ENCODE assay signal across 13 cellular contexts in genomic region chr14:81452341-81452740, GRCh38. TPM values are rescaled to one million over a fixed set of nuclear protein-coding genes. Genes with fewer than 3 reads are reported as not detected.
DNase-seq lines count a peak whose midpoint lies in the region; TF ChIP-seq lines count a peak whose summit lies in the region.
"Had no signal": no experiment of that assay in that cellular context is flagged by ENCODE, and none has a peak within 500 bp of the region (broad histone marks: within the 10 kb centered on the region; RNA-seq: fewer than 3 reads in every experiment).

No MANE protein-coding gene starts in this region.

- POLR2A ChIA-PET in activated CD4-positive, alpha-beta memory T cell treated with anti-CD3 and anti-CD28 coated beads for 36 hours (lab: Charles Lee): no interaction called here

- H3K4me1 ChIP-seq in mesenchymal stem cell (ENCODE audit: control insufficient read depth, insufficient read depth, low read depth, low read length) (peaks cover 9% of the 10 kb centered on the region), smooth muscle cell (ENCODE audit: low read depth) (peaks cover 20% of the 10 kb centered on the region)
- H3K4me1 ChIP-seq: Peyer's patch had no signal

- H3K36me3 ChIP-seq in mesenchymal stem cell (ENCODE audit: control insufficient read depth in 1 of 2, insufficient read depth in 2 of 2, low read depth in 1 of 2, low read length in 2 of 2) (no peaks in the 10 kb centered on the region), smooth muscle cell (ENCODE audit: low read depth) (no peaks in the 10 kb centered on the region)
- H3K36me3 ChIP-seq: MG63, Peyer's patch had no signal

- H3K4ac ChIP-seq in mesenchymal stem cell (ENCODE audit: low read depth in 1 of 2, low read length in 2 of 2): no peak overlapping the region

- H4K91ac ChIP-seq in mesenchymal stem cell (ENCODE audit: low read length): no peak overlapping the region

- H3K36me3 Mint-ChIP-seq in activated CD4-positive, alpha-beta memory T cell treated with anti-CD3 and anti-CD28 coated beads for 36 hours: no peaks in the 10 kb centered on the region
- H3K36me3 Mint-ChIP-seq: CD14-positive monocyte had no signal

- H3K4me3 Mint-ChIP-seq in activated CD4-positive, alpha-beta memory T cell treated with anti-CD3 and anti-CD28 coated beads for 36 hours: no peak overlapping the region
- H3K4me3 Mint-ChIP-seq: T-helper 1 cell treated with Interleukin-12 subunit alpha and Interleukin-12 subunit beta and Interleukin-4 antibody, amounts not matched to agents 30 μg/mL and 1 μg/mL, for 36 hours had no signal

- H4K8ac ChIP-seq in mesenchymal stem cell (ENCODE audit: low read length): no peak overlapping the region

- H3K27ac Mint-ChIP-seq in activated CD4-positive, alpha-beta memory T cell treated with anti-CD3 and anti-CD28 coated beads for 36 hours: no peak overlapping the region
- H3K27ac Mint-ChIP-seq: CD14-positive monocyte; T-helper 1 cell treated with Interleukin-12 subunit alpha and Interleukin-12 subunit beta and Interleukin-4 antibody, amounts not matched to agents 30 μg/mL and 1 μg/mL, for 36 hours had no signal

- H3K27me3 Mint-ChIP-seq in activated CD4-positive, alpha-beta memory T cell treated with anti-CD3 and anti-CD28 coated beads for 36 hours: peaks cover 5% of the 10 kb centered on the region

- H3K4me2 ChIP-seq in mesenchymal stem cell (ENCODE audit: low read length, poor library complexity, severe bottlenecking) (no peak overlapping the region), smooth muscle cell (peak overlapping the region; percentile 76)

- H3K79me2 ChIP-seq in smooth muscle cell (ENCODE audit: low read depth): no peaks in the 10 kb centered on the region

- H3K23ac ChIP-seq in mesenchymal stem cell (ENCODE audit: low read length in 2 of 2): no peak overlapping the region

- H3K9ac ChIP-seq in mesenchymal stem cell (ENCODE audit: low read length): peak overlapping the region; percentile 48
- no peak overlapping the region for H3K9ac ChIP-seq in smooth muscle cell (ENCODE audit: low read depth)

- CTCF ChIA-PET in activated CD4-positive, alpha-beta memory T cell treated with anti-CD3 and anti-CD28 coated beads for 36 hours (lab: Charles Lee): interaction anchor here (0.6 to 10.6 kb wide), 13 partner anchors 8 to 559 kb away, joined by 3 to 122 read pairs (median 4); partner anchors contain the start of gene TSHR

- no peaks in the 10 kb centered on the region for H3K9me3 Mint-ChIP-seq in activated CD4-positive, alpha-beta memory T cell treated with anti-CD3 and anti-CD28 coated beads for 36 hours
- H3K9me3 Mint-ChIP-seq: T-helper 1 cell treated with Interleukin-12 subunit alpha and Interleukin-12 subunit beta and Interleukin-4 antibody, amounts not matched to agents 30 μg/mL and 1 μg/mL, for 36 hours had no signal

- no peaks in the 10 kb centered on the region for H3K79me1 ChIP-seq in mesenchymal stem cell (replicated peaks; ENCODE audit: low read length, poor library complexity, severe bottlenecking)

- WGBS in mesenchymal stem cell: 96% methylated on average over 3 of the region's 4 CpGs
- 92% methylated on average over 4 of the region's 4 CpGs for WGBS in smooth muscle cell (ENCODE audit: low lambda C conversion rate)

- H2BK5ac ChIP-seq in mesenchymal stem cell (ENCODE audit: low read depth, low read length, poor library complexity, severe bottlenecking): no peak overlapping the region

- peaks cover 0 to 27% of the 10 kb centered on the region in 2 experiments for H3K27me3 ChIP-seq in mesenchymal stem cell (ENCODE audit: control insufficient read depth in 1 of 2, insufficient read depth in 1 of 2, low read length in 2 of 2)
- no peaks in the 10 kb centered on the region for H3K27me3 ChIP-seq in smooth muscle cell (ENCODE audit: low read depth)
- H3K27me3 ChIP-seq: MG63, Peyer's patch had no signal

- H3K27ac ChIP-seq in mesenchymal stem cell (ENCODE audit: low read length, poor library complexity, severe bottlenecking) (no peak overlapping the region), smooth muscle cell (ENCODE audit: low read depth) (no peak overlapping the region)
- H3K27ac ChIP-seq: Peyer's patch had no signal

- no peak overlapping the region for H2BK12ac ChIP-seq in mesenchymal stem cell (ENCODE audit: low read length in 2 of 2)

- DNase-seq in NCI-H345 (lab: John Stamatoyannopoulos, UW) (peak; percentile 21), NCI-H345 treated with DMSO at 0.1 percent for 48 hours (lab: John Stamatoyannopoulos, UW; ENCODE audit: unreplicated experiment) (no peak), NCI-H69 (lab: John Stamatoyannopoulos, UW) (peak; percentile 38), mesenchymal stem cell (no peak), smooth muscle cell (lab: John Stamatoyannopoulos, UW; ENCODE audit: unreplicated experiment) (no peak), NCI-H1436 (lab: John Stamatoyannopoulos, UW) (no peak), C1 segment of cervical spinal cord (lab: John Stamatoyannopoulos, UW) (no peak)
- DNase-seq in activated CD4-positive, alpha-beta memory T cell treated with anti-CD3 and anti-CD28 coated beads for 36 hours: no peak
- DNase-seq: MG63, NCI-H82, Peyer's patch had no signal

- H2BK120ac ChIP-seq in mesenchymal stem cell (ENCODE audit: low read depth, low read length): no peak overlapping the region

- H2AFZ ChIP-seq in mesenchymal stem cell (ENCODE audit: low read depth, low read length): no peak overlapping the region
- peak overlapping the region; percentile 78 for H2AFZ ChIP-seq in smooth muscle cell (ENCODE audit: low read depth)

- H4K20me1 ChIP-seq in smooth muscle cell (ENCODE audit: low read depth): no peaks in the 10 kb centered on the region

- TF ChIP-seq CTCF in smooth muscle cell (IDR thresholded peaks at IDR 0.05; ENCODE audit: borderline replicate concordance, insufficient read depth, poor library complexity, severe bottlenecking): no peak

- no peak overlapping the region for H2AK5ac ChIP-seq in mesenchymal stem cell (ENCODE audit: low read length, severe bottlenecking)

- H2BK15ac ChIP-seq in mesenchymal stem cell (ENCODE audit: low read depth, poor library complexity, severe bottlenecking): no peak overlapping the region

- intact Hi-C loops in activated CD4-positive, alpha-beta memory T cell treated with anti-CD3 and anti-CD28 coated beads for 36 hours (cut with micrococcal nuclease): no loop called here

- no peak overlapping the region for H3K4me3 ChIP-seq in mesenchymal stem cell (ENCODE audit: insufficient read depth in 1 of 2, low read depth in 1 of 2, low read length in 2 of 2)
- H3K4me3 ChIP-seq in smooth muscle cell: no peak overlapping the region
- H3K4me3 ChIP-seq: MG63, Peyer's patch had no signal

- no peaks in the 10 kb centered on the region for H3F3A ChIP-seq in smooth muscle cell (ENCODE audit: low read depth)

- no peaks in the 10 kb centered on the region for H3K4me1 Mint-ChIP-seq in activated CD4-positive, alpha-beta memory T cell treated with anti-CD3 and anti-CD28 coated beads for 36 hours (ENCODE audit: low read depth)
- H3K4me1 Mint-ChIP-seq: CD14-positive monocyte had no signal

- no peak overlapping the region for H3K14ac ChIP-seq in mesenchymal stem cell (ENCODE audit: low read length in 2 of 2)

- H3K18ac ChIP-seq in mesenchymal stem cell (ENCODE audit: low read depth in 1 of 2, low read length in 2 of 2): no peak overlapping the region

- no peaks in the 10 kb centered on the region for H3K9me3 ChIP-seq in mesenchymal stem cell (ENCODE audit: control insufficient read depth, low read length)
- no peaks in the 10 kb centered on the region for H3K9me3 ChIP-seq in smooth muscle cell (replicated peaks; ENCODE audit: low read depth)
- H3K9me3 ChIP-seq: MG63, Peyer's patch had no signal

RNA-seq across cellular contexts. Expression of gene STON2, which starts 52.2 kb away (rescaled TPM):
- polyA plus RNA-seq in mesenchymal stem cell (2013, experiment 1 of 2): not detected
- not detected for polyA plus RNA-seq in mesenchymal stem cell (2013, experiment 2 of 2)
- total RNA-seq in smooth muscle cell: 39.6 and 43.6 TPM in 2 replicates
- 1.7 and 7.3 TPM in 2 replicates for polyA plus RNA-seq in smooth muscle cell
- total RNA-seq in activated CD4-positive, alpha-beta memory T cell treated with anti-CD3 and anti-CD28 coated beads for 36 hours: under 1 TPM; 0.12 to 0.34 TPM

Comparison
In these comparisons a context has a peak if more than half of its experiments do, and no peak if none do; other contexts are left out.
1. DNase-seq: peak in NCI-H345 (single experiment) and NCI-H69 (single experiment); none in NCI-H345 treated with DMSO at 0.1 percent for 48 hours (single experiment), mesenchymal stem cell (single experiment), smooth muscle cell (single experiment), NCI-H1436 (single experiment), C1 segment of cervical spinal cord (0 of 14) and activated CD4-positive, alpha-beta memory T cell treated with anti-CD3 and anti-CD28 coated beads for 36 hours (single experiment).
2. RNA of gene STON2, which starts 52.2 kb away (total RNA-seq): 39.6 to 43.6 TPM in smooth muscle cell; 0.12 to 0.34 TPM in activated CD4-positive, alpha-beta memory T cell treated with anti-CD3 and anti-CD28 coated beads for 36 hours; every median in the first group is over 10 times any median in the second.